1 cellular context compared by ENCODE assay signal in genomic region chr1:16498573-16499359, GRCh38.
TF ChIP-seq lines count a peak whose summit lies in the region.

No MANE protein-coding gene starts in this region.

TF ChIP-seq in H1, 55 proteins besides CTCF, POLR2A, EP300 and RAD21 (continued from another document):
- TF ChIP-seq PHF8 (conservative IDR thresholded peaks at IDR 0.05; ENCODE audit: low read depth, low read length) (peak; percentile 40; the same call in 1 of the 2 replicates), ZNF274 (IDR thresholded peaks at IDR 0.05; ENCODE audit: borderline replicate concordance, extremely low read depth, low read length) (no peak), EGR1 (IDR thresholded peaks at IDR 0.05; ENCODE audit: borderline replicate concordance, low read depth, low read length) (no peak), TAF7 (optimal IDR thresholded peaks at IDR 0.05; ENCODE audit: borderline replicate concordance, low read depth, low read length) (no peak), POU5F1 (IDR thresholded peaks at IDR 0.05; ENCODE audit: low read depth, low read length) (no peak), ASH2L (IDR thresholded peaks at IDR 0.05; ENCODE audit: low read length) (no peak), TAF1 (IDR thresholded peaks at IDR 0.05; ENCODE audit: low read depth, low read length) (no peak), SIX5 (IDR thresholded peaks at IDR 0.05; ENCODE audit: low read depth, low read length) (no peak), SAP30 (IDR thresholded peaks at IDR 0.05; ENCODE audit: insufficient read depth, insufficient replicate concordance, low read length) (no peak), RBBP5 (IDR thresholded peaks at IDR 0.05; ENCODE audit: borderline replicate concordance, low read depth, low read length) (0 out of 2 replicates have a peak, but pooled peaks have one; percentile 5), CEBPB (IDR thresholded peaks at IDR 0.05; ENCODE audit: low read depth, low read length) (no peak), KDM1A (IDR thresholded peaks at IDR 0.05; ENCODE audit: borderline replicate concordance, low read length) (peak; percentile 74), MAX (IDR thresholded peaks at IDR 0.05) (0 out of 2 replicates have a peak, but pooled peaks have one; percentile 8), USF2 (IDR thresholded peaks at IDR 0.05; ENCODE audit: low read length) (no peak), SUZ12 (IDR thresholded peaks at IDR 0.05; ENCODE audit: low read length) (no peak), NANOG (IDR thresholded peaks at IDR 0.05; ENCODE audit: insufficient read depth, low read depth, low read length, poor library complexity, severe bottlenecking) (no peak), NRF1 (IDR thresholded peaks at IDR 0.05; ENCODE audit: low read depth, low read length) (no peak), RNF2 (IDR thresholded peaks at IDR 0.05; ENCODE audit: borderline replicate concordance, low read depth, low read length, missing control alignments, poor library complexity, severe bottlenecking) (no peak), KDM5A (IDR thresholded peaks at IDR 0.05; ENCODE audit: low read length) (no peak), SIN3A (conservative IDR thresholded peaks at IDR 0.05 in 1 of 2, IDR thresholded peaks at IDR 0.05 in 1 of 2; ENCODE audit: low read depth in 1 of 2, low read length in 2 of 2) (no peak), TEAD4 (IDR thresholded peaks at IDR 0.05; ENCODE audit: low read depth, low read length) (no peak)
